Comparison of ENCODE assay signal across 29 cellular contexts in the genomic region with DNA sequence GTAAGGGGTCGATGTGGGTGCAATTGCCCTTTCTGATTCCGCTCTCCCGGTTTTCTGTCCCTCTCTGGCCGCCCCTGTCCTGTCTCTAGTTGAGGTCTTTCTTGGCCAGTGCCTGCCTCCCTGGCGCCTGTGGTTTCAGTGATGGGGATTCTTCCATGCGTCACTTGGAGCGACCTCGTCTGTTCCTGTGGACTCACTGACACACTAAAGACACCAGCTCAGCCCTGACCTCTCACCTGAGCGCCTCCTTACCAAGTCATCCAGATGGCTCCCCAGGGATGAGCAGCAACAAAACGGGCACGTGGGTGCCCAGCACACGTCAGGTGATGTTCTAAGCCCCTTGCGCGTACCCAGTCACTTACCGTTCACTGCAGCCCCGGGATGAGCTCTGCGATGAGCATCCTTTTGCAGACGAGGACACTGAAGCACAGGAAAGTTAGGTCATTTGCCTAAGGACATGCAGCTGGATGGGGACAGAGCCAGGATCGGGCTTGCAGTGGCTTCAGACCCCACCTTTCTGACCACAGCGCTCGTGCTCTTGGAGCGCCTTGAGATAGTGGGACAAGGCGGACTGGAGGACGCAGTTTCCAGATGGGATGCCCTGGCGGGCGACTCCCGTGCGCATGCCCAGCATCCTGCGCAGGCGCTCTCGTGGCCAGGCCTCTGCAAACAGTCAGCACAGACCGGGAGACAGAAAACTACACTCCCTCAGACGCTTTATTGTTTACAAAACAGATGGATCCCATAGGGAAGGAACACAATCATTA. TPM values are rescaled to one million over a fixed set of nuclear protein-coding genes. Genes with fewer than 3 reads are reported as not detected.
A peak's percentile ranks its signal among the peaks of the same experiment; 100 is the strongest.
DNase-seq lines count a peak whose midpoint lies in the region; ATAC-seq, FAIRE-seq and TF ChIP-seq lines count a peak whose summit lies in the region.
"Had no signal": no experiment of that assay in that cellular context is flagged by ENCODE, and none has a peak within 500 bp of the region (broad histone marks: within the 10 kb centered on the region; RNA-seq: fewer than 3 reads in every experiment).

No MANE protein-coding gene starts in this region.

- H3K27ac ChIP-seq in right cardiac atrium (ENCODE audit: low read length): no peak overlapping the region
- H3K27ac ChIP-seq in pancreas: no peak overlapping the region
- H3K27ac ChIP-seq in aorta (ENCODE audit: low read depth in 1 of 2, low read length in 2 of 2): no peak overlapping the region
- H3K27ac ChIP-seq: SK-N-MC, vagina had no signal

- ATAC-seq in Right ventricle myocardium inferior (no peak), Right ventricle myocardium superior (ENCODE audit: poor library complexity) (no peak), right cardiac atrium (no peak), pancreas (no peak), aorta (ENCODE audit: low FRiP score) (no peak), GM21360 (IDR thresholded peaks at IDR 0.05; ENCODE audit: unreplicated experiment) (no peak), GM21825 (IDR thresholded peaks at IDR 0.05; ENCODE audit: unreplicated experiment) (no peak)
- ATAC-seq: activated CD8-positive, alpha-beta memory T cell treated with anti-CD3 and anti-CD28 coated beads, Interleukin-2, amount 10 ng/mL, durations not matched to agents 7 days and 5 days; activated T-cell treated with anti-CD3 and anti-CD28 coated beads, Interleukin-2, amount 50 U/mL, for 4 hours; naive thymus-derived CD4-positive, alpha-beta T cell had no signal

- H3K27me3 ChIP-seq in right cardiac atrium (ENCODE audit: control insufficient read depth, insufficient read depth) (no peaks in the 10 kb centered on the region), pancreas (no peaks in the 10 kb centered on the region), aorta (ENCODE audit: control insufficient read depth in 1 of 2, insufficient read depth in 2 of 2, low read length in 1 of 2) (no peaks in the 10 kb centered on the region)
- H3K27me3 ChIP-seq: vagina had no signal

- DNase-seq in Right ventricle myocardium inferior (ENCODE audit: missing footprints) (peak; percentile 35), Right ventricle myocardium superior (no peak), right cardiac atrium (peak in 2 of 3 donors; percentile 30 to 35), pancreas (peak in 4 of 6 donors; percentile 1 to 63 (median 32)), aorta (peak; percentile 45 to 65), NK-92 (lab: John Stamatoyannopoulos, UW; ENCODE audit: unreplicated experiment) (no peak)
- DNase-seq: activated CD4-positive, alpha-beta T cell treated with anti-CD3 and anti-CD28 coated beads, Interleukin-2, amount 50 U/mL, for 4 hours; activated CD8-positive, alpha-beta memory T cell treated with anti-CD3 and anti-CD28 coated beads, Interleukin-2, amount 10 ng/mL, durations not matched to agents 7 days and 5 days; activated naive CD4-positive, alpha-beta T cell; activated T-cell treated with anti-CD3 and anti-CD28 coated beads, Interleukin-2, amount 50 U/mL, for 4 hours; AML-193; amniotic stem cell; CD8-positive, alpha-beta memory T cell; HFFc6; hypothalamus; immature natural killer cell; IMR-90; naive thymus-derived CD4-positive, alpha-beta T cell; NCI-H1417 treated with DMSO at 0.1 percent for 48 hours; NCI-H748 treated with DMSO at 0.1 percent for 48 hours; stimulated activated CD4-positive, alpha-beta T cell treated with anti-CD3 and anti-CD28 coated beads, Interleukin-1b, Interleukin-23, amount 100 ng/mL, for 48 hours had no signal

- H3K4me3 ChIP-seq in right cardiac atrium (ENCODE audit: low read length) (no peak overlapping the region), pancreas (no peak overlapping the region), aorta (ENCODE audit: low read length in 2 of 2) (no peak overlapping the region)
- H3K4me3 ChIP-seq: SK-N-MC, smooth muscle cell, vagina had no signal

- peaks cover 2% of the 10 kb centered on the region for H3K4me1 ChIP-seq in right cardiac atrium (ENCODE audit: control insufficient read depth, insufficient read depth, low read length)
- H3K4me1 ChIP-seq in pancreas: peaks cover 16 to 29% (median 24%) of the 10 kb centered on the region in 3 donors
- H3K4me1 ChIP-seq in aorta (ENCODE audit: control insufficient read depth in 1 of 2, insufficient read depth in 2 of 2, low read length in 2 of 2): no peaks in the 10 kb centered on the region

- no peak for FAIRE-seq in pancreas (lab: Jason Lieb, UNC)
- FAIRE-seq: GM18507, H1, TTC549 had no signal

- H3K9me3 ChIP-seq in right cardiac atrium (ENCODE audit: control insufficient read depth, low read length) (no peaks in the 10 kb centered on the region), pancreas (no peaks in the 10 kb centered on the region), aorta (ENCODE audit: control insufficient read depth, low read length) (no peaks in the 10 kb centered on the region)
- H3K9me3 ChIP-seq: vagina had no signal

- 93% methylated on average over 33 of the region's 33 CpGs for whole genome bisulfite sequencing in right cardiac atrium
- 93 to 94% methylated on average over 32 to 33 of the region's 33 CpGs for WGBS in pancreas, 2 donors
- WGBS in aorta, 2 donors: 93 to 94% methylated on average over 33 of the region's 33 CpGs

- intact Hi-C loops in Right ventricle myocardium inferior (cut with DNase I): no loop called here
- intact Hi-C loops in Right ventricle myocardium superior (cut with DNase I): no loop called here
- intact Hi-C loops in right cardiac atrium (cut with DNase I): loop anchor here in 1 of 4 donors (10.0 kb wide), 1 partner anchor 404 kb away; no protein-coding TSS in a partner anchor
- intact Hi-C loops in pancreas (cut with DNase I): no loop called here
- intact Hi-C loops in aorta (cut with DNase I): no loop called here

- no peak for TF ChIP-seq CTCF in pancreas (IDR thresholded peaks at IDR 0.05)

- H3K36me3 ChIP-seq in pancreas (peaks cover 0 to 13% (median 0%) of the 10 kb centered on the region in 3 donors), aorta (ENCODE audit: control insufficient read depth in 1 of 2, insufficient read depth in 2 of 2, low read length in 1 of 2) (peaks cover 0 to 2% of the 10 kb centered on the region in 2 donors)

RNA-seq across cellular contexts. Expression of gene LGALS3BP, which starts 11.5 kb away (rescaled TPM):
- 611 TPM for total RNA-seq in Right ventricle myocardium inferior
- 499 TPM for total RNA-seq in Right ventricle myocardium superior
- 100 to 1,000 TPM; 439 to 581 (median 506) TPM for total RNA-seq in right cardiac atrium
- polyA plus RNA-seq in right cardiac atrium: 397 TPM
- total RNA-seq in pancreas: 100 to 1,000 TPM in 2 of 6 donors, 10 to 100 TPM in 4; 35.3 to 169 (median 71.4) TPM
- 100 to 1,000 TPM in 1 of 2 donors, 10 to 100 TPM in 1; 80.1 to 102 TPM for polyA plus RNA-seq in pancreas
- 100 to 1,000 TPM; 110 to 156 TPM for total RNA-seq in aorta
- polyA plus RNA-seq in aorta: 100 to 1,000 TPM in 1 of 2 donors, 10 to 100 TPM in 1; 70.7 to 174 TPM

RNA-seq across cellular contexts. Expression of gene CANT1, which starts 18.4 kb away (rescaled TPM):
- total RNA-seq in Right ventricle myocardium inferior (31.1 TPM), Right ventricle myocardium superior (29.8 TPM), right cardiac atrium (10 to 100 TPM; 28.1 to 38.8 (median 33.3) TPM), pancreas (10 to 100 TPM; 20.7 to 45.0 (median 29.3) TPM), aorta (10 to 100 TPM; 37.5 to 45.5 TPM)
- polyA plus RNA-seq in right cardiac atrium (13.6 TPM), pancreas (10 to 100 TPM in 1 of 2 donors, 1 to 10 TPM in 1; 7.4 to 10.7 TPM), aorta (10 to 100 TPM; 11.0 to 14.5 TPM)

RNA-seq across cellular contexts. Expression of gene C1QTNF1, which starts 32.8 kb away (rescaled TPM):
- total RNA-seq in Right ventricle myocardium inferior (240 TPM), Right ventricle myocardium superior (143 TPM), right cardiac atrium (100 to 1,000 TPM; 232 to 655 (median 355) TPM), pancreas (10 to 100 TPM in 2 of 6 donors, 1 to 10 TPM in 4; 5.3 to 17.9 (median 6.7) TPM), aorta (100 to 1,000 TPM; 157 to 439 TPM)
- polyA plus RNA-seq in right cardiac atrium (286 TPM), pancreas (10 to 100 TPM in 1 of 2 donors, 1 to 10 TPM in 1; 9.4 to 31.2 TPM), aorta (100 to 1,000 TPM in 1 of 2 donors, 10 to 100 TPM in 1; 98.8 to 361 TPM)
- total RNA-seq: activated CD8-positive, alpha-beta memory T cell treated with anti-CD3 and anti-CD28 coated beads, Interleukin-2, amount 10 ng/mL, durations not matched to agents 7 days and 5 days had no signal
- polyA plus RNA-seq: CD8-positive, alpha-beta memory T cell; immature natural killer cell; naive thymus-derived CD4-positive, alpha-beta T cell had no signal

Comparison
In these comparisons a context has a peak if more than half of its experiments do, and no peak if none do; other contexts are left out.
1. DNase-seq: peak in Right ventricle myocardium inferior (single experiment), right cardiac atrium (2 of 3), pancreas (4 of 6) and aorta (2 of 2); none in Right ventricle myocardium superior (single experiment) and NK-92 (single experiment).